ENCODE assay signal across 1 cellular context in genomic region chr12:49974231-49974675, GRCh38.
TF ChIP-seq lines count a peak whose summit lies in the region.

No MANE protein-coding gene starts in this region.

TF ChIP-seq in GM12878, 131 proteins besides CTCF, POLR2A, EP300 and RAD21:
- TF ChIP-seq EZH2 (IDR thresholded peaks at IDR 0.05; ENCODE audit: borderline replicate concordance, control insufficient read depth, low read depth, low read length), result no peak
- TF ChIP-seq ZSCAN29 (IDR thresholded peaks at IDR 0.05), result no peak
- TF ChIP-seq YY1 (IDR thresholded peaks at IDR 0.05; ENCODE audit: low read depth, low read length), result no peak
- no peak for TF ChIP-seq TCF3 (IDR thresholded peaks at IDR 0.05; ENCODE audit: borderline replicate concordance, insufficient read depth, low read depth, low read length)
- TF ChIP-seq IRF4 (IDR thresholded peaks at IDR 0.05; ENCODE audit: low read depth, low read length), result no peak
- no peak for TF ChIP-seq ZBTB40 (IDR thresholded peaks at IDR 0.05; ENCODE audit: borderline replicate concordance)
- TF ChIP-seq PKNOX1 (IDR thresholded peaks at IDR 0.05), result no peak
- TF ChIP-seq, protein P1, sequence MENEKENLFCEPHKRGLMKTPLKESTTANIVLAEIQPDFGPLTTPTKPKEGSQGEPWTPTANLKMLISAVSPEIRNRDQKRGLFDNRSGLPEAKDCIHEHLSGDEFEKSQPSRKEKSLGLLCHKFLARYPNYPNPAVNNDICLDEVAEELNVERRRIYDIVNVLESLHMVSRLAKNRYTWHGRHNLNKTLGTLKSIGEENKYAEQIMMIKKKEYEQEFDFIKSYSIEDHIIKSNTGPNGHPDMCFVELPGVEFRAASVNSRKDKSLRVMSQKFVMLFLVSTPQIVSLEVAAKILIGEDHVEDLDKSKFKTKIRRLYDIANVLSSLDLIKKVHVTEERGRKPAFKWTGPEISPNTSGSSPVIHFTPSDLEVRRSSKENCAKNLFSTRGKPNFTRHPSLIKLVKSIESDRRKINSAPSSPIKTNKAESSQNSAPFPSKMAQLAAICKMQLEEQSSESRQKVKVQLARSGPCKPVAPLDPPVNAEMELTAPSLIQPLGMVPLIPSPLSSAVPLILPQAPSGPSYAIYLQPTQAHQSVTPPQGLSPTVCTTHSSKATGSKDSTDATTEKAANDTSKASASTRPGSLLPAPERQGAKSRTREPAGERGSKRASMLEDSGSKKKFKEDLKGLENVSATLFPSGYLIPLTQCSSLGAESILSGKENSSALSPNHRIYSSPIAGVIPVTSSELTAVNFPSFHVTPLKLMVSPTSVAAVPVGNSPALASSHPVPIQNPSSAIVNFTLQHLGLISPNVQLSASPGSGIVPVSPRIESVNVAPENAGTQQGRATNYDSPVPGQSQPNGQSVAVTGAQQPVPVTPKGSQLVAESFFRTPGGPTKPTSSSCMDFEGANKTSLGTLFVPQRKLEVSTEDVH (IDR thresholded peaks at IDR 0.05; ENCODE audit: low read depth, partially characterized antibody), result no peak
- TF ChIP-seq CBX5 (IDR thresholded peaks at IDR 0.05; ENCODE audit: low read depth), result no peak
- no peak for TF ChIP-seq BRCA1 (IDR thresholded peaks at IDR 0.05; ENCODE audit: low read depth, low read length)
- no peak for TF ChIP-seq PBX3 (IDR thresholded peaks at IDR 0.05; ENCODE audit: insufficient replicate concordance, low read depth, low read length)
- TF ChIP-seq JUNB (IDR thresholded peaks at IDR 0.05), result no peak
- TF ChIP-seq IKZF2 (IDR thresholded peaks at IDR 0.05), result no peak
